ENCODE assay signal across 26 cellular contexts in genomic region chr6:167751579-167752115, GRCh38.
A peak's percentile ranks its signal among the peaks of the same experiment; 100 is the strongest.
DNase-seq lines count a peak whose midpoint lies in the region; ATAC-seq, FAIRE-seq and TF ChIP-seq lines count a peak whose summit lies in the region.
"Had no signal": no experiment of that assay in that cellular context is flagged by ENCODE, and none has a peak within 500 bp of the region (broad histone marks: within the 10 kb centered on the region; RNA-seq: fewer than 3 reads in every experiment).

No MANE protein-coding gene starts in this region.

- 50 to 55% methylated on average over 7 of the region's 7 CpGs for WGBS in pancreas, 2 donors

- H3K27me3 Mint-ChIP-seq in activated naive CD8-positive, alpha-beta T cell treated with anti-CD3 and anti-CD28 coated beads, Interleukin-2, amount 50 U/mL, for 24 hours: peaks cover 4% of the 10 kb centered on the region

- H3K9me3 ChIP-seq in kidney (ENCODE audit: control insufficient read depth in 1 of 2, low read length in 2 of 2) (no peaks in the 10 kb centered on the region), pancreas (no peaks in the 10 kb centered on the region)
- H3K9me3 ChIP-seq: A549, SJSA1, thoracic aorta had no signal

- H3K9ac ChIP-seq in kidney (ENCODE audit: low read length in 2 of 2): peak overlapping the region in 1 of 2 donors; percentile 53

- H3K4me1 ChIP-seq in kidney (ENCODE audit: control insufficient read depth in 1 of 2, insufficient read depth in 1 of 2, low read depth in 1 of 2, low read length in 2 of 2) (peaks cover 20 to 24% of the 10 kb centered on the region in 2 donors), pancreas (peaks cover 5 to 17% (median 12%) of the 10 kb centered on the region in 3 donors)
- H3K4me1 ChIP-seq: A549, SJSA1 had no signal

- H3K36me3 Mint-ChIP-seq in activated naive CD8-positive, alpha-beta T cell treated with anti-CD3 and anti-CD28 coated beads, Interleukin-2, amount 50 U/mL, for 24 hours (ENCODE audit: low read depth): no peaks in the 10 kb centered on the region
- H3K36me3 Mint-ChIP-seq: stimulated activated memory B cell treated with anti-CD40 and anti-IgM and Interleukin-4, amounts not matched to agents 10 μg/mL and 1 μg/mL and 100 μg/mL, for 72 hours had no signal

- peak; percentile 12 for ATAC-seq in left ventricle myocardium superior
- ATAC-seq in Right ventricle myocardium superior (ENCODE audit: poor library complexity): no peak
- ATAC-seq in pancreas: peak; percentile 8 to 13 (median 12)
- ATAC-seq in activated naive CD8-positive, alpha-beta T cell treated with anti-CD3 and anti-CD28 coated beads, Interleukin-2, amount 50 U/mL, for 24 hours: no peak
- ATAC-seq in GM18870 (IDR thresholded peaks at IDR 0.05; ENCODE audit: unreplicated experiment): no peak
- ATAC-seq: A549; activated CD8-positive, alpha-beta T cell treated with anti-CD3 and anti-CD28 coated beads for 36 hours; stimulated activated memory B cell treated with anti-CD40 and anti-IgM and Interleukin-4, amounts not matched to agents 10 μg/mL and 1 μg/mL and 100 μg/mL, for 72 hours had no signal

- no peak overlapping the region for H3K4me3 Mint-ChIP-seq in activated naive CD8-positive, alpha-beta T cell treated with anti-CD3 and anti-CD28 coated beads, Interleukin-2, amount 50 U/mL, for 24 hours
- H3K4me3 Mint-ChIP-seq: activated CD8-positive, alpha-beta T cell treated with anti-CD3 and anti-CD28 coated beads for 36 hours; B cell; stimulated activated memory B cell treated with anti-CD40 and anti-IgM and Interleukin-4, amounts not matched to agents 10 μg/mL and 1 μg/mL and 100 μg/mL, for 72 hours had no signal

- no peaks in the 10 kb centered on the region for H3K27me3 ChIP-seq in pancreas
- H3K27me3 ChIP-seq: SJSA1 had no signal

- TF ChIP-seq CTCF in kidney (IDR thresholded peaks at IDR 0.05; ENCODE audit: borderline replicate concordance, extremely low read depth, insufficient read depth) (no peak), pancreas (IDR thresholded peaks at IDR 0.05) (no peak)

- H3K27ac ChIP-seq in kidney (ENCODE audit: low read depth in 2 of 2, low read length in 2 of 2): peak overlapping the region; percentile 77 to 91
- H3K27ac ChIP-seq in pancreas: peak overlapping the region; percentile 87 to 93 (median 90)
- H3K27ac ChIP-seq: A549, SJSA1, thoracic aorta had no signal

- H3K27ac Mint-ChIP-seq in activated naive CD8-positive, alpha-beta T cell treated with anti-CD3 and anti-CD28 coated beads, Interleukin-2, amount 50 U/mL, for 24 hours: no peak overlapping the region
- H3K27ac Mint-ChIP-seq: activated CD8-positive, alpha-beta T cell treated with anti-CD3 and anti-CD28 coated beads for 36 hours; B cell; stimulated activated memory B cell treated with anti-CD40 and anti-IgM and Interleukin-4, amounts not matched to agents 10 μg/mL and 1 μg/mL and 100 μg/mL, for 72 hours had no signal

- H3K36me3 ChIP-seq in kidney (ENCODE audit: control insufficient read depth in 1 of 2, insufficient read depth in 2 of 2, low read length in 2 of 2) (no peaks in the 10 kb centered on the region), pancreas (no peaks in the 10 kb centered on the region)
- H3K36me3 ChIP-seq: SJSA1, thoracic aorta had no signal

- H3K4me1 Mint-ChIP-seq in activated naive CD8-positive, alpha-beta T cell treated with anti-CD3 and anti-CD28 coated beads, Interleukin-2, amount 50 U/mL, for 24 hours: no peaks in the 10 kb centered on the region
- H3K4me1 Mint-ChIP-seq: B cell; stimulated activated memory B cell treated with anti-CD40 and anti-IgM and Interleukin-4, amounts not matched to agents 10 μg/mL and 1 μg/mL and 100 μg/mL, for 72 hours had no signal

- intact Hi-C loops in left ventricle myocardium superior (cut with micrococcal nuclease): no loop called here
- intact Hi-C loops in Right ventricle myocardium superior (cut with DNase I): no loop called here
- intact Hi-C loops in kidney (cut with DNase I): no loop called here
- intact Hi-C loops in pancreas (cut with DNase I): no loop called here

- no peak for DNase-seq in left ventricle myocardium superior
- DNase-seq in Right ventricle myocardium superior: no peak
- DNase-seq in kidney: no peak
- DNase-seq in pancreas: no peak
- no peak for DNase-seq in activated naive CD8-positive, alpha-beta T cell treated with anti-CD3 and anti-CD28 coated beads, Interleukin-2, amount 50 U/mL, for 24 hours
- DNase-seq in mesenteric fat pad (ENCODE audit: low spot score): no peak
- no peak for DNase-seq in germinal center (ENCODE audit: low spot score)
- DNase-seq: activated CD4-positive, CD25-positive, alpha-beta regulatory T cell treated with anti-CD3 and anti-CD28 coated beads, Interleukin-2, amount 50 U/mL, for 72 hours; activated CD8-positive, alpha-beta T cell treated with anti-CD3 and anti-CD28 coated beads for 36 hours; activated gamma-delta T cell; activated T-cell treated with anti-CD3 and anti-CD28 coated beads for 4 hours; foreskin fibroblast; GF-D8; GOT3; NCI-H1694; NCI-H524; stimulated activated CD4-positive, alpha-beta T cell treated with anti-CD3 and anti-CD28 coated beads, Interleukin-4, amount 100 ng/mL, for 1 hour had no signal

- no peak overlapping the region for H3K4me3 ChIP-seq in kidney (ENCODE audit: low read length in 2 of 2)
- H3K4me3 ChIP-seq in pancreas: peak overlapping the region in 1 of 4 donors; percentile 28
- H3K4me3 ChIP-seq: A549, K562, SJSA1, thoracic aorta had no signal

- FAIRE-seq in kidney (lab: Jason Lieb, UNC) (no peak), pancreas (lab: Jason Lieb, UNC) (no peak)
- FAIRE-seq: A549, K562, RCC 7860, TTC549 had no signal

- H3K9me3 Mint-ChIP-seq in activated naive CD8-positive, alpha-beta T cell treated with anti-CD3 and anti-CD28 coated beads, Interleukin-2, amount 50 U/mL, for 24 hours: no peaks in the 10 kb centered on the region
- H3K9me3 Mint-ChIP-seq: activated CD8-positive, alpha-beta T cell treated with anti-CD3 and anti-CD28 coated beads for 36 hours had no signal

Comparison
In these comparisons a context has a peak if more than half of its experiments do, and no peak if none do; other contexts are left out.
1. ATAC-seq: peak in left ventricle myocardium superior (single experiment) and pancreas (4 of 4); none in Right ventricle myocardium superior (single experiment), activated naive CD8-positive, alpha-beta T cell treated with anti-CD3 and anti-CD28 coated beads, Interleukin-2, amount 50 U/mL, for 24 hours (single experiment) and GM18870 (single experiment).